Comparison of ENCODE assay signal across 17 cellular contexts in genomic region chr5:172402531-172403190, GRCh38. TPM values are rescaled to one million over a fixed set of nuclear protein-coding genes. Genes with fewer than 3 reads are reported as not detected.
A peak's percentile ranks its signal among the peaks of the same experiment; 100 is the strongest.
DNase-seq lines count a peak whose midpoint lies in the region; ATAC-seq and TF ChIP-seq lines count a peak whose summit lies in the region.
"Had no signal": no experiment of that assay in that cellular context is flagged by ENCODE, and none has a peak within 500 bp of the region (broad histone marks: within the 10 kb centered on the region; RNA-seq: fewer than 3 reads in every experiment).

No MANE protein-coding gene starts in this region.

- H3K36me3 ChIP-seq in HUES64 (ENCODE audit: insufficient read depth, low read length) (peaks cover 54% of the 10 kb centered on the region), colonic mucosa (no peaks in the 10 kb centered on the region), subcutaneous abdominal adipose tissue (ENCODE audit: control insufficient read depth in 5 of 5, insufficient read depth in 5 of 5, low read length in 5 of 5) (peaks cover 0 to 6% (median 0%) of the 10 kb centered on the region in 5 donors)

- WGBS in HUES64: 86% methylated on average over 13 of the region's 13 CpGs

- no peaks in the 10 kb centered on the region for H3K27me3 Mint-ChIP-seq in mesothelial cell of epicardium (ENCODE audit: low read depth)
- peaks cover 7% of the 10 kb centered on the region for H3K27me3 Mint-ChIP-seq in activated naive CD8-positive, alpha-beta T cell treated with anti-CD3 and anti-CD28 coated beads for 36 hours
- H3K27me3 Mint-ChIP-seq: type B pancreatic cell had no signal

- no peaks in the 10 kb centered on the region for H3K9me3 ChIP-seq in HUES64 (ENCODE audit: insufficient read depth, low read depth, low read length)
- no peaks in the 10 kb centered on the region for H3K9me3 ChIP-seq in colonic mucosa
- no peaks in the 10 kb centered on the region for H3K9me3 ChIP-seq in subcutaneous abdominal adipose tissue (ENCODE audit: control insufficient read depth in 5 of 5, low read length in 5 of 5)

- H3K27ac ChIP-seq in HUES64 (ENCODE audit: low read depth, low read length): peak overlapping the region; percentile 91
- H3K27ac ChIP-seq in colonic mucosa: peak overlapping the region; percentile 61
- H3K27ac ChIP-seq in subcutaneous abdominal adipose tissue (ENCODE audit: low read depth, low read length): peak overlapping the region; percentile 48

- H3K9me3 Mint-ChIP-seq in mesothelial cell of epicardium: peaks cover 7% of the 10 kb centered on the region
- H3K9me3 Mint-ChIP-seq in activated naive CD8-positive, alpha-beta T cell treated with anti-CD3 and anti-CD28 coated beads for 36 hours: no peaks in the 10 kb centered on the region

- H3K9ac ChIP-seq in HUES64 (ENCODE audit: low read depth, low read length) (peak overlapping the region; percentile 23), colonic mucosa (ENCODE audit: low read depth in 2 of 2, low read length in 2 of 2) (peak overlapping the region; percentile 14 to 32), subcutaneous abdominal adipose tissue (ENCODE audit: low read length in 5 of 5) (peak overlapping the region in 1 of 5 donors; percentile 38)

- H3K4me1 Mint-ChIP-seq in mesothelial cell of epicardium: peaks cover 13% of the 10 kb centered on the region
- no peaks in the 10 kb centered on the region for H3K4me1 Mint-ChIP-seq in activated naive CD8-positive, alpha-beta T cell treated with anti-CD3 and anti-CD28 coated beads for 36 hours

- no peak overlapping the region for H3K4me3 Mint-ChIP-seq in mesothelial cell of epicardium
- no peak overlapping the region for H3K4me3 Mint-ChIP-seq in activated naive CD8-positive, alpha-beta T cell treated with anti-CD3 and anti-CD28 coated beads for 36 hours
- H3K4me3 Mint-ChIP-seq: HFFc6 had no signal

- DNase-seq in colonic mucosa: no peak
- no peak for DNase-seq in mesothelial cell of epicardium (ENCODE audit: low spot score in 2 of 2, unreplicated experiment in 2 of 2)
- DNase-seq in NCI-H345 (lab: John Stamatoyannopoulos, UW): no peak
- no peak for DNase-seq in activated naive CD8-positive, alpha-beta T cell treated with anti-CD3 and anti-CD28 coated beads for 36 hours
- no peak for DNase-seq in left colon
- DNase-seq: activated naive CD4-positive, alpha-beta T cell; central memory CD4-positive, alpha-beta T cell; HFFc6; MV-4-11; NCI-H2107; NK-92 treated with Interleukin-12 subunit alpha and Interleukin-12 subunit beta, amount 100 ng/mL, for 24 hours; stimulated activated CD4-positive, alpha-beta T cell treated with anti-CD3 and anti-CD28 coated beads, Interleukin-12 subunit alpha, Interleukin-12 subunit beta, amount 100 ng/mL, for 4 hours had no signal

- H3K27me3 ChIP-seq in HUES64 (ENCODE audit: insufficient read depth, low read length): no peaks in the 10 kb centered on the region
- no peaks in the 10 kb centered on the region for H3K27me3 ChIP-seq in colonic mucosa
- H3K27me3 ChIP-seq in subcutaneous abdominal adipose tissue (ENCODE audit: control insufficient read depth in 5 of 5, insufficient read depth in 4 of 5, low read length in 5 of 5): no peaks in the 10 kb centered on the region

- peaks cover 55% of the 10 kb centered on the region for H3K36me3 Mint-ChIP-seq in mesothelial cell of epicardium
- H3K36me3 Mint-ChIP-seq in activated naive CD8-positive, alpha-beta T cell treated with anti-CD3 and anti-CD28 coated beads for 36 hours: no peaks in the 10 kb centered on the region

- no peak overlapping the region for H3K4me3 ChIP-seq in HUES64 (ENCODE audit: low read length)
- H3K4me3 ChIP-seq in colonic mucosa: no peak overlapping the region
- H3K4me3 ChIP-seq in subcutaneous abdominal adipose tissue (ENCODE audit: low read depth in 1 of 5, low read length in 5 of 5): peak overlapping the region in 2 of 5 donors; percentile 22 to 37
- H3K4me3 ChIP-seq: lung had no signal

- H3K4me1 ChIP-seq in HUES64 (ENCODE audit: insufficient read depth, low read length) (peaks cover 15% of the 10 kb centered on the region), colonic mucosa (no peaks in the 10 kb centered on the region), subcutaneous abdominal adipose tissue (ENCODE audit: control insufficient read depth in 5 of 5, insufficient read depth in 5 of 5, low read length in 5 of 5) (peaks cover 5 to 23% (median 19%) of the 10 kb centered on the region in 5 donors)

- TF ChIP-seq CTCF in colonic mucosa (IDR thresholded peaks at IDR 0.05) (no peak), mesothelial cell of epicardium (IDR thresholded peaks at IDR 0.05; ENCODE audit: unreplicated experiment) (no peak)

- no peak for ATAC-seq in left colon
- no peak for ATAC-seq in GM21529 (IDR thresholded peaks at IDR 0.05; ENCODE audit: unreplicated experiment)

- peak overlapping the region; percentile 97 for H3K27ac Mint-ChIP-seq in mesothelial cell of epicardium
- H3K27ac Mint-ChIP-seq in activated naive CD8-positive, alpha-beta T cell treated with anti-CD3 and anti-CD28 coated beads for 36 hours: no peak overlapping the region
- H3K27ac Mint-ChIP-seq: HFFc6 had no signal

- intact Hi-C loops in colonic mucosa (cut with DNase I): no loop called here
- intact Hi-C loops in left colon (cut with DNase I, micrococcal nuclease): no loop called here

RNA-seq across cellular contexts. Expression of gene SH3PXD2B, which starts 51.7 kb away (rescaled TPM):
- 35.5 TPM for polyA plus RNA-seq in HUES64 (2013, experiment 1 of 2)
- polyA plus RNA-seq in HUES64 (2013, experiment 2 of 2): 44.1 TPM
- total RNA-seq in colonic mucosa (10 to 100 TPM; 12.2 to 13.2 TPM), mesothelial cell of epicardium (68.9 to 74.4 TPM (median 71.4 TPM) in 3 replicates), left colon (10 to 100 TPM; 11.1 to 12.6 TPM)
- total RNA-seq in activated naive CD8-positive, alpha-beta T cell treated with anti-CD3 and anti-CD28 coated beads for 36 hours: under 1 TPM; 0.80 to 0.84 TPM

Comparison
In these comparisons a context has a peak if more than half of its experiments do, and no peak if none do; other contexts are left out.
1. RNA of gene SH3PXD2B, which starts 51.7 kb away (total RNA-seq): 68.9 to 74.4 TPM in mesothelial cell of epicardium, 12.2 to 13.2 TPM in colonic mucosa and 11.1 to 12.6 TPM in left colon; 0.80 to 0.84 TPM in activated naive CD8-positive, alpha-beta T cell treated with anti-CD3 and anti-CD28 coated beads for 36 hours; every median in the first group is over 4 times any median in the second.
2. Peak in every context shown above with its lines, with median percentiles within 50 percentile points of each other: H3K27ac ChIP-seq.